ENCODE assay signal across 1 cellular context in the genomic region with DNA sequence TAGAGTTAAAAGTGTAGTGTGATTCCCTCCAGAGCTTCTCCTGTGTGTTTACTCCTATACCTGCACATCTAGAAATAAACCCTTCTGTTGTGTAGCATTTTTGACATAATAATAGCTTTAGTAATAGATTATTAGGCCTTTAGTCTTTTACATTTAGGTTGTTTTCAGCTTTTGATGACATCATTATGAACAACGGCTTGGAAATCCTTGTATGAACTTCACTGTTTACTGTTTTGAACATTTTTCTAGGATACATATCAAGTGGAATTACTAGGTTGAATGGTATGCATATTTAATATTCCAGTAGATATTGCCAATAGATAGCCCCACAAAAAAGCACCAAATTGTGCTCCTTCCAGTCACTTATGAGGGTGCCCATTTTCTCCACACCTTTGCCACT.
TF ChIP-seq lines count a peak whose summit lies in the region.

No MANE protein-coding gene starts in this region.

TF ChIP-seq in GM12878, 131 proteins besides CTCF, POLR2A, EP300 and RAD21:
- TF ChIP-seq ATF7 (IDR thresholded peaks at IDR 0.05; ENCODE audit: low read depth): peak; percentile 37; the same call in 1 of the 2 replicates
- no peak for TF ChIP-seq CBX3 (IDR thresholded peaks at IDR 0.05; ENCODE audit: borderline replicate concordance, low read depth)
